In the genomic region with DNA sequence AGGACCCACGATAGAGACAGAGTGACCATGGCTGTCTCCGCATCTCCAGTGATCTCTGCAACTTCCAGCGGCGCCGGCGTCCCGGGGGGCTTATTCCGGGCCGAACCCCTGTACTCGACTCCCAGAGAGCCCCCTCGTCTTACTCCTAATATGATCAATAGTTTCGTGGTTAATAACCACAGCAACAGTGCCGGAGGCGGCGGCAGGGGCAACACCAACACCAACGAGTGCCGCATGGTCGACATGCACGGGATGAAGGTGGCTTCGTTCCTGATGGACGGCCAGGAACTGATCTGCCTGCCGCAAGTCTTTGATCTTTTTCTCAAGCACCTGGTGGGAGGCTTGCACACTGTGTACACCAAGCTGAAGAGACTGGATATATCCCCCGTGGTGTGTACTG, we compare ENCODE assay signal across 8 cellular contexts. TPM values are rescaled to one million over a fixed set of nuclear protein-coding genes. Genes with fewer than 3 reads are reported as not detected.
DNase-seq lines count a peak whose midpoint lies in the region; ATAC-seq and TF ChIP-seq lines count a peak whose summit lies in the region.

No MANE protein-coding gene starts in this region.

- 1 to 28% (median 2%) methylated on average over 12 to 23 of the region's 23 CpGs for WGBS in psoas muscle, 3 donors

- H3K4me3 ChIP-seq in GM12865 (ENCODE audit: low read depth, low read length) (peak overlapping the region; percentile 50), fibroblast of pulmonary artery (replicated peaks; ENCODE audit: low read depth, low read length) (peak overlapping the region; percentile 37), psoas muscle (peak overlapping the region; percentile 61)

- TF ChIP-seq CTCF in GM12865 (IDR thresholded peaks at IDR 0.05; ENCODE audit: insufficient read depth, low read depth, low read length, missing control alignments) (no peak), fibroblast of pulmonary artery (IDR thresholded peaks at IDR 0.05; ENCODE audit: low read length, missing control alignments) (no peak), psoas muscle (IDR thresholded peaks at IDR 0.05) (no peak)

- peak in 1 of 4 donors; percentile 24 for ATAC-seq in psoas muscle
- no peak for ATAC-seq in GM18870 (IDR thresholded peaks at IDR 0.05; ENCODE audit: unreplicated experiment)

- intact Hi-C loops in psoas muscle (cut with DNase I): no loop called here

- H3K36me3 ChIP-seq in psoas muscle (ENCODE audit: insufficient read depth in 1 of 2, low read depth in 1 of 2): no peaks in the 10 kb centered on the region

- H3K27ac ChIP-seq in psoas muscle: no peak overlapping the region

- H3K9me3 ChIP-seq in psoas muscle: no peaks in the 10 kb centered on the region

- peaks cover 0 to 23% (median 0%) of the 10 kb centered on the region in 3 donors for H3K27me3 ChIP-seq in psoas muscle (ENCODE audit: insufficient read depth in 3 of 3, low read length in 2 of 3)

- no peak for DNase-seq in GM12865 (ENCODE audit: low read depth)
- peak; percentile 10 for DNase-seq in NCI-H1105 treated with DMSO at 0.1 percent for 48 hours (lab: John Stamatoyannopoulos, UW)
- no peak for DNase-seq in fibroblast of pulmonary artery (ENCODE audit: low read depth)
- DNase-seq in psoas muscle: no peak
- DNase-seq in A172 (ENCODE audit: low spot score): no peak
- no peak for DNase-seq in NCI-H1694 treated with DMSO at 0.1 percent for 48 hours (lab: John Stamatoyannopoulos, UW)
- no peak for DNase-seq in DMS153 (lab: John Stamatoyannopoulos, UW)

- H3K4me1 ChIP-seq in psoas muscle: no peaks in the 10 kb centered on the region

RNA-seq across cellular contexts. Expression of a gene that starts 0.3 kb away (rescaled TPM):
- total RNA-seq in psoas muscle: not detected
- polyA plus RNA-seq in psoas muscle: under 1 TPM; 0.01 to 0.15 (median 0.01) TPM
- not detected in 2 replicates for total RNA-seq in A172 (2014; rRNA removed; shearing (Covaris generic))
